8 cellular contexts compared by ENCODE assay signal in genomic region chr5:80654391-80655230, GRCh38. TPM values are rescaled to one million over a fixed set of nuclear protein-coding genes. Genes with fewer than 3 reads are reported as not detected.
DNase-seq lines count a peak whose midpoint lies in the region; ATAC-seq and TF ChIP-seq lines count a peak whose summit lies in the region.

Gene DHFR, minus strand, starts transcription at chr5:80654983. Its CDS starts 494 bp downstream, at chr5:80654489.
Gene MSH3, plus strand, starts transcription at chr5:80654652. Its CDS starts 76 bp downstream, at chr5:80654728.

- peaks cover 15 to 33% (median 16%) of the 10 kb centered on the region in 3 donors for H3K36me3 Mint-ChIP-seq in CD8-positive, alpha-beta memory T cell
- peaks cover 33% of the 10 kb centered on the region for H3K36me3 Mint-ChIP-seq in effector memory CD8-positive, alpha-beta T cell (ENCODE audit: insufficient read depth)
- H3K36me3 Mint-ChIP-seq in memory B cell: peaks cover 8% of the 10 kb centered on the region

- DNase-seq in CD8-positive, alpha-beta memory T cell: peak; percentile 83 to 92 (median 86)
- DNase-seq in GM20000 (ENCODE audit: low spot score) (peak; percentile 95), HUDEP-2 (lab: John Stamatoyannopoulos, UW; ENCODE audit: unreplicated experiment in 76 of 76) (peak; percentile 37 to 92 (median 84)), NOMO-1 treated with DMSO at 0.1 percent for 48 hours (lab: John Stamatoyannopoulos, UW; ENCODE audit: unreplicated experiment) (peak; percentile 94), memory B cell (ENCODE audit: low spot score in 2 of 2) (peak; percentile 78 to 80)
- peak; percentile 72 to 80 for DNase-seq in activated CD8-positive, alpha-beta memory T cell treated with anti-CD3 and anti-CD28 coated beads for 4 hours (ENCODE audit: low read depth in 2 of 2)
- peak; percentile 84 to 88 (median 84) for DNase-seq in effector memory CD8-positive, alpha-beta T cell
- DNase-seq in stimulated activated CD8-positive, alpha-beta memory T cell treated with anti-CD3 and anti-CD28 coated beads, Interleukin-12 subunit alpha, Interleukin-12 subunit beta, amount 100 ng/mL, for 1 hour (ENCODE audit: low read depth): peak; percentile 70

- TF ChIP-seq CTCF in GM20000 (IDR thresholded peaks at IDR 0.05; ENCODE audit: extremely low read depth, missing control alignments): no peak

- H3K27ac Mint-ChIP-seq in CD8-positive, alpha-beta memory T cell: peak within 1 kb of the TSS; percentile 89 to 99 (median 96)
- peak within 1 kb of the TSS; percentile 85 to 92 for H3K27ac Mint-ChIP-seq in effector memory CD8-positive, alpha-beta T cell
- H3K27ac Mint-ChIP-seq in memory B cell: peak within 1 kb of the TSS; percentile 90

- H3K36me3 ChIP-seq in CD8-positive, alpha-beta memory T cell (ENCODE audit: insufficient read depth, low read length): peaks cover 9% of the 10 kb centered on the region

- POLR2A ChIA-PET in CD8-positive, alpha-beta memory T cell (lab: Charles Lee): interaction anchor here (0.7 to 1.0 kb wide), 5 partner anchors 16 to 1619 kb away, joined by 3 to 5 read pairs (median 3); partner anchors contain the start of gene RASGRF2

- no peaks in the 10 kb centered on the region for H3K9me3 Mint-ChIP-seq in CD8-positive, alpha-beta memory T cell
- H3K9me3 Mint-ChIP-seq in effector memory CD8-positive, alpha-beta T cell: no peaks in the 10 kb centered on the region
- H3K9me3 Mint-ChIP-seq in memory B cell: no peaks in the 10 kb centered on the region

- H3K4me1 ChIP-seq in CD8-positive, alpha-beta memory T cell (ENCODE audit: insufficient read depth, low read length): peaks cover 31% of the 10 kb centered on the region

- H3K4me1 Mint-ChIP-seq in CD8-positive, alpha-beta memory T cell: peaks cover 25 to 33% (median 30%) of the 10 kb centered on the region in 3 donors
- H3K4me1 Mint-ChIP-seq in effector memory CD8-positive, alpha-beta T cell (ENCODE audit: low read depth in 2 of 2): peaks cover 11 to 25% of the 10 kb centered on the region in 2 donors
- peaks cover 16% of the 10 kb centered on the region for H3K4me1 Mint-ChIP-seq in memory B cell

- CTCF ChIA-PET in CD8-positive, alpha-beta memory T cell (lab: Charles Lee): interaction anchor here (1.8 kb wide), 1 partner anchor 18 kb away, joined by 4 read pairs; no protein-coding TSS in a partner anchor

- no peaks in the 10 kb centered on the region for H3K27me3 ChIP-seq in CD8-positive, alpha-beta memory T cell (ENCODE audit: insufficient read depth, low read length, poor library complexity, severe bottlenecking)

- H3K4me3 ChIP-seq in CD8-positive, alpha-beta memory T cell (ENCODE audit: low read length): peak within 1 kb of the TSS; percentile 74

- H3K27me3 Mint-ChIP-seq in CD8-positive, alpha-beta memory T cell: no peaks in the 10 kb centered on the region
- H3K27me3 Mint-ChIP-seq in effector memory CD8-positive, alpha-beta T cell: no peaks in the 10 kb centered on the region
- H3K27me3 Mint-ChIP-seq in memory B cell: no peaks in the 10 kb centered on the region

- H3K27ac ChIP-seq in CD8-positive, alpha-beta memory T cell (ENCODE audit: low read depth, low read length): peak within 1 kb of the TSS; percentile 89

- peak within 1 kb of the TSS; percentile 83 to 96 (median 91) for H3K4me3 Mint-ChIP-seq in CD8-positive, alpha-beta memory T cell
- peak within 1 kb of the TSS; percentile 78 to 85 for H3K4me3 Mint-ChIP-seq in effector memory CD8-positive, alpha-beta T cell
- peak within 1 kb of the TSS; percentile 94 for H3K4me3 Mint-ChIP-seq in memory B cell

- no peaks in the 10 kb centered on the region for H3K9me3 ChIP-seq in CD8-positive, alpha-beta memory T cell (ENCODE audit: low read length)

- ATAC-seq in effector memory CD8-positive, alpha-beta T cell (replicated peaks): peak; percentile 67
- peak; percentile 58 for ATAC-seq in memory B cell (ENCODE audit: low read depth)

RNA-seq across cellular contexts. Expression of gene DHFR, which starts in this region (rescaled TPM):
- total RNA-seq in CD8-positive, alpha-beta memory T cell: 10 to 100 TPM; 82.7 to 85.8 TPM
- 2.6 TPM for polyA plus RNA-seq in CD8-positive, alpha-beta memory T cell

RNA-seq across cellular contexts. Expression of gene MSH3, which starts in this region (rescaled TPM):
- total RNA-seq in CD8-positive, alpha-beta memory T cell: 10 to 100 TPM; 19.2 to 19.8 TPM
- 13.1 TPM for polyA plus RNA-seq in CD8-positive, alpha-beta memory T cell

Comparison
In these comparisons a context has a peak if more than half of its experiments do, and no peak if none do; other contexts are left out.
1. Peak in every context shown above with its lines: DNase-seq, ATAC-seq, H3K4me3 ChIP-seq and H3K27ac ChIP-seq.